In genomic region chr6:157790548-157791160, GRCh38 we compare ENCODE assay signal across 1 cellular context.
TF ChIP-seq lines count a peak whose summit lies in the region.

No MANE protein-coding gene starts in this region.

TF ChIP-seq in K562, 482 proteins besides CTCF, POLR2A, EP300 and RAD21 (continued from another document):
- no peak for TF ChIP-seq CLOCK (CRISPR knock-in tag; IDR thresholded peaks at IDR 0.05; ENCODE audit: borderline replicate concordance)
- TF ChIP-seq HNRNPK (IDR thresholded peaks at IDR 0.05; ENCODE audit: low read depth, low read length, poor library complexity, severe bottlenecking) = no peak
- no peak for TF ChIP-seq CBX1 (IDR thresholded peaks at IDR 0.05; ENCODE audit: low read depth)
- TF ChIP-seq GATA2 (CRISPR knock-in tag; IDR thresholded peaks at IDR 0.05) = no peak
- TF ChIP-seq NFRKB (IDR thresholded peaks at IDR 0.05; ENCODE audit: low read depth) = no peak
- TF ChIP-seq NELFE (IDR thresholded peaks at IDR 0.05; ENCODE audit: insufficient read depth, insufficient read length) = no peak
- TF ChIP-seq CREB3L1 (IDR thresholded peaks at IDR 0.05; ENCODE audit: borderline replicate concordance, low read depth) = no peak
- TF ChIP-seq RBM34 (IDR thresholded peaks at IDR 0.05; ENCODE audit: borderline replicate concordance, insufficient read depth, low read length) = no peak
- no peak for TF ChIP-seq ZNF75A (CRISPR knock-in tag; IDR thresholded peaks at IDR 0.05)
- TF ChIP-seq, protein P1, sequence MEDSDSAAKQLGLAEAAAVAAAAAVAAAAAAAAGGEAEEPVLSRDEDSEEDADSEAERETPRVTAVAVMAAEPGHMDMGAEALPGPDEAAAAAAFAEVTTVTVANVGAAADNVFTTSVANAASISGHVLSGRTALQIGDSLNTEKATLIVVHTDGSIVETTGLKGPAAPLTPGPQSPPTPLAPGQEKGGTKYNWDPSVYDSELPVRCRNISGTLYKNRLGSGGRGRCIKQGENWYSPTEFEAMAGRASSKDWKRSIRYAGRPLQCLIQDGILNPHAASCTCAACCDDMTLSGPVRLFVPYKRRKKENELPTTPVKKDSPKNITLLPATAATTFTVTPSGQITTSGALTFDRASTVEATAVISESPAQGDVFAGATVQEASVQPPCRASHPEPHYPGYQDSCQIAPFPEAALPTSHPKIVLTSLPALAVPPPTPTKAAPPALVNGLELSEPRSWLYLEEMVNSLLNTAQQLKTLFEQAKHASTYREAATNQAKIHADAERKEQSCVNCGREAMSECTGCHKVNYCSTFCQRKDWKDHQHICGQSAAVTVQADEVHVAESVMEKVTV (CRISPR knock-in tag; IDR thresholded peaks at IDR 0.05) = no peak
- TF ChIP-seq NFIC (IDR thresholded peaks at IDR 0.05) = no peak
- no peak for TF ChIP-seq DNMT1 (IDR thresholded peaks at IDR 0.05)
- no peak for TF ChIP-seq PHTF2 (CRISPR knock-in tag; IDR thresholded peaks at IDR 0.05)
- TF ChIP-seq NCOA4 (IDR thresholded peaks at IDR 0.05; ENCODE audit: partially characterized antibody) = no peak
- no peak for TF ChIP-seq ARID2 (IDR thresholded peaks at IDR 0.05)
- TF ChIP-seq CREM (IDR thresholded peaks at IDR 0.05; ENCODE audit: low read depth) = no peak
- TF ChIP-seq ZNF79 (CRISPR knock-in tag; IDR thresholded peaks at IDR 0.05; ENCODE audit: low read depth) = no peak
- TF ChIP-seq NFXL1 (CRISPR knock-in tag; IDR thresholded peaks at IDR 0.05) = no peak
- no peak for TF ChIP-seq SIX5 (IDR thresholded peaks at IDR 0.05; ENCODE audit: borderline replicate concordance in 1 of 2, insufficient read depth in 1 of 2, low read depth in 1 of 2, low read length in 2 of 2)
- TF ChIP-seq KLF16 (IDR thresholded peaks at IDR 0.05) = no peak
- peak; percentile 39; the same call in 1 of the 2 replicates for TF ChIP-seq ARID1B (IDR thresholded peaks at IDR 0.05)
- no peak for TF ChIP-seq DDX20 (tag; IDR thresholded peaks at IDR 0.05; ENCODE audit: low read depth)
- no peak for TF ChIP-seq PTTG1 (tag; IDR thresholded peaks at IDR 0.05; ENCODE audit: low read depth)
- TF ChIP-seq MCM5 (IDR thresholded peaks at IDR 0.05; ENCODE audit: low read depth) = no peak
- TF ChIP-seq EZH2 (IDR thresholded peaks at IDR 0.05; ENCODE audit: borderline replicate concordance, low read depth, low read length) = no peak
- TF ChIP-seq ZNF436 (CRISPR knock-in tag; IDR thresholded peaks at IDR 0.05) = no peak
- TF ChIP-seq GABPB2 (CRISPR knock-in tag; conservative IDR thresholded peaks at IDR 0.05) = no peak
- TF ChIP-seq CREBBP (IDR thresholded peaks at IDR 0.05; ENCODE audit: low read depth, low read length) = no peak
- TF ChIP-seq ETV6 (IDR thresholded peaks at IDR 0.05; ENCODE audit: borderline replicate concordance in 1 of 2, low read depth in 2 of 2, low read length in 1 of 2) = no peak
- TF ChIP-seq ETV6 (CRISPR knock-in tag; IDR thresholded peaks at IDR 0.05; ENCODE audit: borderline replicate concordance) = no peak
- TF ChIP-seq TAF9B (IDR thresholded peaks at IDR 0.05; ENCODE audit: partially characterized antibody) = no peak
- no peak for TF ChIP-seq ZNF551 (CRISPR knock-in tag; IDR thresholded peaks at IDR 0.05)
- no peak for TF ChIP-seq E2F6 (IDR thresholded peaks at IDR 0.05; ENCODE audit: borderline replicate concordance in 1 of 2, extremely low read depth in 1 of 2, insufficient read depth in 1 of 2, insufficient read length in 1 of 2, low read depth in 1 of 2, low read length in 1 of 2, poor library complexity in 1 of 2, severe bottlenecking in 1 of 2)
- peak; percentile 61 for TF ChIP-seq CBFA2T3 (IDR thresholded peaks at IDR 0.05)
